8 cellular contexts compared by ENCODE assay signal in the genomic region with DNA sequence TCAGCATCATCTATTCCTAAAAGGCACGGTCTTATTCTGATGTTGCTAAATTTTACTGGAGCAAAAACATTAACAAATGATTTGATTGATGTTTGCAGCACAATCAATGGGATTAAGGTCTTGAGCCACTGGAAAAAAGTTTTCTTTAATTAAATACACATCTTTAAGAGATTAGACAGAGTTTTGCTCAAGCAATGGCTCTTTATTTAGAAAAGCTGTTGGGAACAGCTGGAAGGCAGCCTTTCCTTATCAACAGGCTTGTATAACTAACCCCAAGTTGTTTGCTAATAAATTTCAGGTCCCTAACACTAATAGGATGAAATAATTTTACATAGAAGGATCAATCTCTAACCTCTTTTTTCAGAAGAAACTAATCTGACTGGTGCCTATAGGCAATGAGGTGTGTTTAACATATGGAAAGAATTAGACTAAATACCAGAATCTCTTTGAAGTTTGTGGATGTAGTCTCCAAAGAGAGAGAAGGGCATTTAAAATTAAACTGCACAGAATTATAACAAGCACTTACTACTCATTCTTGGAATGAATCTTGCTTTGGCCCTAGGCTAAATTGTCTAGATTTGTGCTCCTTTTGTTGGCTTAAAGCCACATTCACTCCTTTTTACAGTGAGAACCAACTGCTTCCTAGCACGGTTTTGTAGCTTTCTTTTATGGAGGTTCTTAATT.
DNase-seq lines count a peak whose midpoint lies in the region; FAIRE-seq and TF ChIP-seq lines count a peak whose summit lies in the region.
"Had no signal": no experiment of that assay in that cellular context is flagged by ENCODE, and none has a peak within 500 bp of the region (broad histone marks: within the 10 kb centered on the region; RNA-seq: fewer than 3 reads in every experiment).

No MANE protein-coding gene starts in this region.

- H3K9ac ChIP-seq in mammary epithelial cell (ENCODE audit: insufficient read depth, low read length) (peak overlapping the region; percentile 14), trophoblast cell (ENCODE audit: low read length) (no peak overlapping the region), neuronal stem cell (ENCODE audit: low read depth, low read length, poor library complexity) (no peak overlapping the region), kidney (ENCODE audit: low read length in 2 of 2) (no peak overlapping the region)

- H2BK120ac ChIP-seq in trophoblast cell (ENCODE audit: insufficient read depth, low read length, poor library complexity) (no peak overlapping the region), neuronal stem cell (ENCODE audit: low read depth, low read length) (no peak overlapping the region)

- H4K12ac ChIP-seq in trophoblast cell (ENCODE audit: low read depth, low read length), result no peak overlapping the region

- H3K36me3 ChIP-seq in mammary epithelial cell (ENCODE audit: insufficient read depth, low read length) (no peaks in the 10 kb centered on the region), trophoblast cell (ENCODE audit: control insufficient read depth in 1 of 2, insufficient read depth in 2 of 2, low read length in 2 of 2) (no peaks in the 10 kb centered on the region), neuronal stem cell (replicated peaks in 1 of 2; ENCODE audit: control insufficient read depth in 2 of 2, insufficient read depth in 2 of 2, low read length in 2 of 2) (no peaks in the 10 kb centered on the region), kidney (ENCODE audit: control insufficient read depth in 1 of 2, insufficient read depth in 2 of 2, low read length in 2 of 2) (no peaks in the 10 kb centered on the region)

- WGBS in mammary epithelial cell (ENCODE audit: low coverage, missing lambda C conversion rate), result 16% methylated on average over 2 of the region's 2 CpGs
- no CpG with 5 or more reads among the region's 2 CpGs for WGBS in trophoblast cell (ENCODE audit: extremely low coverage, insufficient coverage, insufficient read length)
- no CpG with 5 or more reads among the region's 2 CpGs for WGBS in neuronal stem cell (ENCODE audit: extremely low coverage in 2 of 2, insufficient read length in 2 of 2, insufficient replicate concordance in 1 of 2), 2 donors

- no peak overlapping the region for H4K91ac ChIP-seq in trophoblast cell (ENCODE audit: low read depth, low read length)
- no peak overlapping the region for H4K91ac ChIP-seq in neuronal stem cell (ENCODE audit: low read depth, low read length, poor library complexity)

- DNase-seq in GM04504 (ENCODE audit: low read depth) (peak; percentile 40), NCI-H69 (lab: John Stamatoyannopoulos, UW) (peak; percentile 77), mammary epithelial cell (peak; percentile 54), trophoblast cell (peak; percentile 58 to 93), Kasumi-1 (lab: John Stamatoyannopoulos, UW) (no peak), neuronal stem cell (ENCODE audit: low spot score) (no peak), kidney (no peak)
- DNase-seq: hippocampal formation had no signal

- H3K4me1 ChIP-seq in mammary epithelial cell (ENCODE audit: insufficient read depth, low read length) (peaks cover 27% of the 10 kb centered on the region), trophoblast cell (ENCODE audit: control insufficient read depth in 1 of 2, insufficient read depth in 2 of 2, low read length in 2 of 2) (peaks cover 22 to 25% of the 10 kb centered on the region in 2 experiments), neuronal stem cell (ENCODE audit: control insufficient read depth in 2 of 2, insufficient read depth in 1 of 2, low read depth in 1 of 2, low read length in 2 of 2) (peaks cover 2 to 3% of the 10 kb centered on the region in 2 donors), kidney (ENCODE audit: control insufficient read depth in 1 of 2, insufficient read depth in 1 of 2, low read depth in 1 of 2, low read length in 2 of 2) (peaks cover 0 to 3% of the 10 kb centered on the region in 2 donors)

- in situ Hi-C loops in mammary epithelial cell (cut with MboI; ENCODE audit: low sequenced_read_pairs in 2 of 2), result no loop called here

- no peak overlapping the region for H3K18ac ChIP-seq in trophoblast cell (ENCODE audit: low read length)
- H3K18ac ChIP-seq in neuronal stem cell (ENCODE audit: low read length), result no peak overlapping the region

- H3K79me2 ChIP-seq in mammary epithelial cell (ENCODE audit: insufficient read depth, low read length) (peaks cover 61% of the 10 kb centered on the region), trophoblast cell (ENCODE audit: control insufficient read depth, insufficient read depth, low read length, poor library complexity) (no peaks in the 10 kb centered on the region)

- intact Hi-C loops in mammary epithelial cell (cut with micrococcal nuclease), result no loop called here
- intact Hi-C loops in kidney (cut with DNase I), result no loop called here

- H2AFZ ChIP-seq in mammary epithelial cell (ENCODE audit: low read depth, low read length), result no peak overlapping the region
- H2AFZ ChIP-seq in trophoblast cell (ENCODE audit: insufficient read depth, low read length, poor library complexity), result no peak overlapping the region
- no peak overlapping the region for H2AFZ ChIP-seq in neuronal stem cell (ENCODE audit: low read length)

- no peak for FAIRE-seq in kidney (lab: Jason Lieb, UNC)

- dilution Hi-C loops in mammary epithelial cell (cut with HindIII; ENCODE audit: low sequenced_read_pairs), result no loop called here

- H3K79me1 ChIP-seq in trophoblast cell (ENCODE audit: low read length) (peaks cover 16% of the 10 kb centered on the region), neuronal stem cell (ENCODE audit: low read depth, low read length) (no peaks in the 10 kb centered on the region)

- CTCF ChIA-PET in mammary epithelial cell (lab: Charles Lee; ENCODE audit: low non-redundant PET), result no interaction called here

- no TSS peak for BruUV-seq in mammary epithelial cell (replicated peaks; lab: Mats Ljungman, UMichigan)

- no peaks in the 10 kb centered on the region for H3K27me3 ChIP-seq in mammary epithelial cell (ENCODE audit: insufficient read depth, low read length)
- no peaks in the 10 kb centered on the region for H3K27me3 ChIP-seq in trophoblast cell (ENCODE audit: insufficient read depth, low read length)
- H3K27me3 ChIP-seq in neuronal stem cell (ENCODE audit: control insufficient read depth in 3 of 3, insufficient read depth in 3 of 3, low read depth in 1 of 3, low read length in 3 of 3), result no peaks in the 10 kb centered on the region

- H3K14ac ChIP-seq in trophoblast cell (ENCODE audit: low read length) (no peak overlapping the region), neuronal stem cell (ENCODE audit: low read length) (no peak overlapping the region)

- H4K8ac ChIP-seq in trophoblast cell (ENCODE audit: low read depth, low read length) (no peak overlapping the region), neuronal stem cell (ENCODE audit: low read depth, low read length) (no peak overlapping the region)

- H2BK12ac ChIP-seq in trophoblast cell (ENCODE audit: low read length), result no peak overlapping the region
- no peak overlapping the region for H2BK12ac ChIP-seq in neuronal stem cell (ENCODE audit: low read length)

- no peak overlapping the region for H3K4ac ChIP-seq in trophoblast cell (ENCODE audit: low read depth, low read length)
- no peak overlapping the region for H3K4ac ChIP-seq in neuronal stem cell (ENCODE audit: low read length)

- H2BK15ac ChIP-seq in neuronal stem cell (ENCODE audit: low read length), result no peak overlapping the region

- H4K20me1 ChIP-seq in mammary epithelial cell (ENCODE audit: insufficient read depth, low read length), result no peaks in the 10 kb centered on the region

- H3K4me3 ChIP-seq in mammary epithelial cell (replicated peaks in 1 of 3; ENCODE audit: insufficient read depth in 1 of 3, low read depth in 2 of 3, low read length in 3 of 3) (no peak overlapping the region), trophoblast cell (ENCODE audit: low read depth, low read length) (no peak overlapping the region), neuronal stem cell (ENCODE audit: low read length in 2 of 2) (no peak overlapping the region), kidney (ENCODE audit: low read length in 2 of 2) (no peak overlapping the region)

- H2AK5ac ChIP-seq in trophoblast cell (ENCODE audit: low read length), result no peak overlapping the region
- no peak overlapping the region for H2AK5ac ChIP-seq in neuronal stem cell (ENCODE audit: low read depth, low read length)

- H3K4me2 ChIP-seq in mammary epithelial cell (ENCODE audit: insufficient read depth, low read depth, low read length), result peak overlapping the region; percentile 79
- H3K4me2 ChIP-seq in trophoblast cell (ENCODE audit: low read length), result no peak overlapping the region
- no peak overlapping the region for H3K4me2 ChIP-seq in neuronal stem cell (ENCODE audit: insufficient read depth, low read length, poor library complexity, severe bottlenecking)

- H3K27ac ChIP-seq in mammary epithelial cell (ENCODE audit: insufficient read depth, low read depth, low read length) (peak overlapping the region; percentile 39), trophoblast cell (ENCODE audit: low read depth, low read length) (peak overlapping the region; percentile 57), neuronal stem cell (replicated peaks; ENCODE audit: low read length) (no peak overlapping the region), kidney (ENCODE audit: low read depth in 2 of 2, low read length in 2 of 2) (no peak overlapping the region)

- no peaks in the 10 kb centered on the region for H3K9me3 ChIP-seq in mammary epithelial cell (replicated peaks; ENCODE audit: insufficient read depth, low read length)
- H3K9me3 ChIP-seq in trophoblast cell (ENCODE audit: insufficient read depth, low read depth, low read length), result no peaks in the 10 kb centered on the region
- no peaks in the 10 kb centered on the region for H3K9me3 ChIP-seq in neuronal stem cell (replicated peaks in 1 of 2; ENCODE audit: control insufficient read depth in 2 of 2, insufficient read depth in 1 of 2, low read depth in 1 of 2, low read length in 2 of 2)
- no peaks in the 10 kb centered on the region for H3K9me3 ChIP-seq in kidney (ENCODE audit: control insufficient read depth in 1 of 2, low read length in 2 of 2)

- TF ChIP-seq CTCF in mammary epithelial cell (conservative IDR thresholded peaks at IDR 0.05 in 1 of 2, IDR thresholded peaks at IDR 0.05 in 1 of 2; ENCODE audit: extremely low read depth in 1 of 2, insufficient read depth in 1 of 2, low read depth in 1 of 2, low read length in 2 of 2) (no peak), kidney (IDR thresholded peaks at IDR 0.05; ENCODE audit: borderline replicate concordance, extremely low read depth, insufficient read depth) (no peak)

- H3K23ac ChIP-seq in trophoblast cell (ENCODE audit: low read length) (no peak overlapping the region), neuronal stem cell (ENCODE audit: low read depth, low read length, poor library complexity) (no peak overlapping the region)

- no peak overlapping the region for H2BK5ac ChIP-seq in trophoblast cell (ENCODE audit: low read depth, low read length, poor library complexity)
- no peak overlapping the region for H2BK5ac ChIP-seq in neuronal stem cell (ENCODE audit: low read length)

Comparison
In these comparisons a context has a peak if more than half of its experiments do, and no peak if none do; other contexts are left out.
1. DNase-seq: peak in GM04504 (single experiment), NCI-H69 (single experiment), mammary epithelial cell (single experiment) and trophoblast cell (2 of 2); none in Kasumi-1 (0 of 2), neuronal stem cell (single experiment) and kidney (single experiment).
2. H3K27ac ChIP-seq: peak in mammary epithelial cell (single experiment) and trophoblast cell (single experiment); none in neuronal stem cell (single experiment) and kidney (0 of 2).